8 cellular contexts compared by ENCODE assay signal in the genomic region with DNA sequence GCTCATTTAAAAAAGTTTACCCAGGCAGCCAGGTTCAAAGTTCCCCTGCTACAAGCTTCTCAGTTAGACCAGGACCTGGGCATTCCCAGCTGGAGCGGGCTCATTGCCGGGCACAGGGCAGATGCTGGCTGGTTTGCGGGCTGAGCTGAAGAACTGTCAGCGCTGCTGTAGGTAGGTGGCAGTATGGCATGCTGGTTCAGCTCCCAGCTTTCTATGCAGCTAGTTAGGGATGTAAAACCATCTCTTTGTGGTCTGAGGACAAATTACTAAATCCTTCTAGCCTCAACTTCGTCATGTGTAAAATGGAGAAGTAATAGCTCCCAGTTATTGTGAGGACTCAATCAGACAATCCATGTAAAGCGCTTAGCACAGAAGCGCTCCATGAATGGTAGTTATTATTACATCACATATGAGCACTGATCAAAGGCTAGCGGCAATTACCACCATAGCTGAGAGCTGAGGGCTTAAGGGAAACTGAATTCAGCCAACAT. TPM values are rescaled to one million over a fixed set of nuclear protein-coding genes. Genes with fewer than 3 reads are reported as not detected.
DNase-seq lines count a peak whose midpoint lies in the region; ATAC-seq, FAIRE-seq and TF ChIP-seq lines count a peak whose summit lies in the region.

No MANE protein-coding gene starts in this region.

- H3K9me3 ChIP-seq in DOHH2 (ENCODE audit: control insufficient read depth, insufficient read depth, low read length) (no peaks in the 10 kb centered on the region), neural progenitor cell (ENCODE audit: low read depth) (no peaks in the 10 kb centered on the region)

- H3K27me3 Mint-ChIP-seq in IgD-negative memory B cell: peaks cover 55% of the 10 kb centered on the region
- peaks cover 23% of the 10 kb centered on the region for H3K27me3 Mint-ChIP-seq in neural progenitor cell (ENCODE audit: insufficient read depth, low read depth)

- H3K27me3 ChIP-seq in DOHH2 (ENCODE audit: control insufficient read depth, low read length) (peaks cover 41% of the 10 kb centered on the region), neural progenitor cell (peaks cover 70% of the 10 kb centered on the region)

- no peak overlapping the region for H3K4me2 ChIP-seq in DOHH2 (ENCODE audit: low read length)
- H3K4me2 ChIP-seq in neural progenitor cell: no peak overlapping the region

- no peak for ATAC-seq in HG02678 (IDR thresholded peaks at IDR 0.05; ENCODE audit: unreplicated experiment)

- H3K79me2 ChIP-seq in DOHH2 (ENCODE audit: control insufficient read depth, low read length) (no peaks in the 10 kb centered on the region), neural progenitor cell (ENCODE audit: low read depth) (no peaks in the 10 kb centered on the region)

- peak; percentile 33 for TF ChIP-seq CTCF in DOHH2 (IDR thresholded peaks at IDR 0.05; ENCODE audit: low read depth, low read length, poor library complexity, severe bottlenecking)
- peak; percentile 62 for TF ChIP-seq CTCF in neural progenitor cell (IDR thresholded peaks at IDR 0.05)

- no peaks in the 10 kb centered on the region for H3K9me2 ChIP-seq in DOHH2 (replicated peaks; ENCODE audit: control insufficient read depth, low read length)

- H3K9me3 Mint-ChIP-seq in IgD-negative memory B cell (no peaks in the 10 kb centered on the region), neural progenitor cell (no peaks in the 10 kb centered on the region)

- H3K27ac Mint-ChIP-seq in IgD-negative memory B cell (peak overlapping the region in 1 of 3 donors; percentile 50), neural progenitor cell (no peak overlapping the region)

- H3K4me3 Mint-ChIP-seq in IgD-negative memory B cell: peak overlapping the region; percentile 77 to 94 (median 83)
- H3K4me3 Mint-ChIP-seq in neural progenitor cell: peak overlapping the region; percentile 91

- no peak overlapping the region for H3K27ac ChIP-seq in DOHH2 (ENCODE audit: low read depth, low read length)
- H3K27ac ChIP-seq in neural progenitor cell: no peak overlapping the region

- H3F3A ChIP-seq in DOHH2 (ENCODE audit: control insufficient read depth, insufficient read depth): no peaks in the 10 kb centered on the region
- H3F3A ChIP-seq in neural progenitor cell (ENCODE audit: low read depth): peaks cover 21% of the 10 kb centered on the region

- no peak overlapping the region for H2AFZ ChIP-seq in neural progenitor cell (replicated peaks)

- H4K20me1 ChIP-seq in DOHH2 (ENCODE audit: control insufficient read depth, insufficient read depth, low read depth, low read length): peaks cover 3% of the 10 kb centered on the region; the same call in 1 of the 2 replicates
- peaks cover 20% of the 10 kb centered on the region for H4K20me1 ChIP-seq in neural progenitor cell (ENCODE audit: low read depth)

- no peaks in the 10 kb centered on the region for H3K4me1 ChIP-seq in DOHH2 (ENCODE audit: control insufficient read depth, low read length)
- H3K4me1 ChIP-seq in neural progenitor cell: peaks cover 11% of the 10 kb centered on the region

- no peak for FAIRE-seq in RCC 7860 (lab: Jason Lieb, UNC)

- H3K4me1 Mint-ChIP-seq in IgD-negative memory B cell: peaks cover 1 to 20% (median 7%) of the 10 kb centered on the region in 3 donors
- peaks cover 19% of the 10 kb centered on the region for H3K4me1 Mint-ChIP-seq in neural progenitor cell

- H3K4me3 ChIP-seq in DOHH2 (ENCODE audit: low read length): no peak overlapping the region
- no peak overlapping the region for H3K4me3 ChIP-seq in neural progenitor cell

- H3K9ac ChIP-seq in neural progenitor cell: no peak overlapping the region

- no peaks in the 10 kb centered on the region for H3K36me3 ChIP-seq in DOHH2 (ENCODE audit: control insufficient read depth, low read length)
- no peaks in the 10 kb centered on the region for H3K36me3 ChIP-seq in neural progenitor cell

- DNase-seq in RCC 7860 (ENCODE audit: low spot score) (peak; percentile 16), fibroblast of the conjunctiva (ENCODE audit: low read depth) (peak; percentile 27), neural progenitor cell (ENCODE audit: low spot score) (peak; percentile 75), ureter (ENCODE audit: low spot score) (peak; percentile 78)
- peak; percentile 45 for DNase-seq in activated effector memory CD4-positive, alpha-beta T cell treated with Interleukin-2 at 50 U/mL for 16 hours

- no peaks in the 10 kb centered on the region for H3K36me3 Mint-ChIP-seq in IgD-negative memory B cell
- no peaks in the 10 kb centered on the region for H3K36me3 Mint-ChIP-seq in neural progenitor cell

RNA-seq across cellular contexts. Expression of gene LDLRAD4, which starts 2.4 kb away (rescaled TPM):
- polyA plus RNA-seq in IgD-negative memory B cell: 5.1 TPM
- 0.28 and 0.65 TPM in 2 replicates for total RNA-seq in neural progenitor cell (ENCODE audit: low replicate concordance)
- total RNA-seq in ureter: 39.7 TPM

Comparison
In these comparisons a context has a peak if more than half of its experiments do, and no peak if none do; other contexts are left out.
1. DNase-seq: peak in every context shown above with its lines; median percentile 78 in ureter; 75 in neural progenitor cell; 45 in activated effector memory CD4-positive, alpha-beta T cell treated with Interleukin-2 at 50 U/mL for 16 hours; 27 in fibroblast of the conjunctiva; 16 in RCC 7860.
2. RNA of gene LDLRAD4, which starts 2.4 kb away (total RNA-seq): 39.7 TPM in ureter (single experiment); 0.28 to 0.65 TPM in neural progenitor cell; every median in the first group is over 10 times any median in the second.